ENCODE assay signal across 11 cellular contexts in the genomic region with DNA sequence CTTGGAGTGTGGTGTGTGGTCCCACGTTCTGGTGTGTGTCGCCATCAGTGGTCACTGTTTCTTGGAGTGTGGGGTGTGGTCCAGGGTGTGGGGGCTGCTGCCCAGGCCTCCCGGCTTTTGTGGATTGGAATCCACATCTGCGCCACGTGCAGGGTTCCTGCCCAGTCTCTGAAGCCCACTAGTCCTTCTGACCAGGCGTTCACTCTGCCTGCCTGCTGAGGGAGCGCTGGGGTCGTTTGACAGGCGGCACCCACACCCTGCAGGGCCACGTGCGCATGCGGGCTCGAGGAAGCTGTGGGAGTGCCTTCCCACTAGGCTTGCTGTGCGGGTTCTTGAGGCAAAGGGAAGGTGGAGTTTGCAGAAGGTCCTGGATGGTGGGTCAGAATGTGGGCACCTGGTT. TPM values are rescaled to one million over a fixed set of nuclear protein-coding genes. Genes with fewer than 3 reads are reported as not detected.
DNase-seq lines count a peak whose midpoint lies in the region; ATAC-seq and TF ChIP-seq lines count a peak whose summit lies in the region.
"Had no signal": no experiment of that assay in that cellular context is flagged by ENCODE, and none has a peak within 500 bp of the region (broad histone marks: within the 10 kb centered on the region; RNA-seq: fewer than 3 reads in every experiment).

No MANE protein-coding gene starts in this region.

- H3K4me1 Mint-ChIP-seq in activated T-cell treated with anti-CD3 and anti-CD28 coated beads, Interleukin-2, amount 50 U/mL, for 72 hours (ENCODE audit: low read depth) = peaks cover 71% of the 10 kb centered on the region
- H3K4me1 Mint-ChIP-seq in activated T-cell treated with anti-CD3 and anti-CD28 coated beads, Interleukin-2, amount 50 U/mL, for 4 hours (ENCODE audit: low read depth) = peaks cover 63% of the 10 kb centered on the region

- H3K9me3 Mint-ChIP-seq in activated T-cell treated with anti-CD3 and anti-CD28 coated beads, Interleukin-2, amount 50 U/mL, for 72 hours = no peaks in the 10 kb centered on the region
- no peaks in the 10 kb centered on the region for H3K9me3 Mint-ChIP-seq in activated T-cell treated with anti-CD3 and anti-CD28 coated beads, Interleukin-2, amount 50 U/mL, for 4 hours
- H3K9me3 Mint-ChIP-seq: T-cell had no signal

- no peaks in the 10 kb centered on the region for H3K9me3 ChIP-seq in ascending aorta
- no peaks in the 10 kb centered on the region for H3K9me3 ChIP-seq in mucosa of stomach (ENCODE audit: control insufficient read depth, low read length)
- H3K9me3 ChIP-seq in suprapubic skin = no peaks in the 10 kb centered on the region
- H3K9me3 ChIP-seq in body of pancreas = no peaks in the 10 kb centered on the region

- TF ChIP-seq POLR2A in suprapubic skin (IDR thresholded peaks at IDR 0.05) (no peak), body of pancreas (IDR thresholded peaks at IDR 0.05) (no peak)

- TF ChIP-seq CTCF in ascending aorta (IDR thresholded peaks at IDR 0.05) (no peak), suprapubic skin (IDR thresholded peaks at IDR 0.05) (no peak), body of pancreas (IDR thresholded peaks at IDR 0.05) (no peak)

- peaks cover 4% of the 10 kb centered on the region for H3K27me3 Mint-ChIP-seq in activated T-cell treated with anti-CD3 and anti-CD28 coated beads, Interleukin-2, amount 50 U/mL, for 72 hours (ENCODE audit: low read depth)
- no peaks in the 10 kb centered on the region for H3K27me3 Mint-ChIP-seq in activated T-cell treated with anti-CD3 and anti-CD28 coated beads, Interleukin-2, amount 50 U/mL, for 4 hours (ENCODE audit: low read depth)
- H3K27me3 Mint-ChIP-seq: T-cell had no signal

- H3K9ac ChIP-seq in mucosa of stomach (ENCODE audit: low read length) = peak overlapping the region; percentile 13

- TF ChIP-seq EP300 in suprapubic skin (IDR thresholded peaks at IDR 0.05) = no peak

- H3K4me3 ChIP-seq in ascending aorta (peak overlapping the region in 1 of 2 donors; percentile 35), mucosa of stomach (ENCODE audit: low read length) (no peak overlapping the region), suprapubic skin (no peak overlapping the region), body of pancreas (no peak overlapping the region)

- H3K4me3 Mint-ChIP-seq in activated T-cell treated with anti-CD3 and anti-CD28 coated beads, Interleukin-2, amount 50 U/mL, for 72 hours = peak overlapping the region; percentile 29 to 53
- H3K4me3 Mint-ChIP-seq in activated T-cell treated with anti-CD3 and anti-CD28 coated beads, Interleukin-2, amount 50 U/mL, for 4 hours = no peak overlapping the region

- intact Hi-C loops in ascending aorta (cut with DNase I) = no loop called here
- intact Hi-C loops in body of pancreas (cut with DNase I) = no loop called here

- peaks cover 3 to 4% of the 10 kb centered on the region in 2 donors for H3K36me3 Mint-ChIP-seq in activated T-cell treated with anti-CD3 and anti-CD28 coated beads, Interleukin-2, amount 50 U/mL, for 72 hours (ENCODE audit: insufficient read depth in 2 of 2)
- peaks cover 3% of the 10 kb centered on the region for H3K36me3 Mint-ChIP-seq in activated T-cell treated with anti-CD3 and anti-CD28 coated beads, Interleukin-2, amount 50 U/mL, for 4 hours (ENCODE audit: insufficient read depth)

- H3K27ac ChIP-seq in ascending aorta (peak overlapping the region; percentile 84 to 87), suprapubic skin (peak overlapping the region; percentile 28), body of pancreas (peak overlapping the region in 2 of 4 donors; percentile 35 to 42)

- peak overlapping the region; percentile 95 for H3K27ac Mint-ChIP-seq in activated T-cell treated with anti-CD3 and anti-CD28 coated beads, Interleukin-2, amount 50 U/mL, for 72 hours

- H3K36me3 ChIP-seq in ascending aorta (no peaks in the 10 kb centered on the region), mucosa of stomach (ENCODE audit: control insufficient read depth, insufficient read depth, low read length) (no peaks in the 10 kb centered on the region), suprapubic skin (no peaks in the 10 kb centered on the region), body of pancreas (replicated peaks in 1 of 2; ENCODE audit: insufficient read depth in 1 of 2, low read depth in 2 of 2) (no peaks in the 10 kb centered on the region)

- no CpG with 5 or more reads among the region's 14 CpGs for WGBS in suprapubic skin
- 61 to 87% methylated on average over 3 to 14 of the region's 14 CpGs for WGBS in body of pancreas, 2 donors

- H3K27me3 ChIP-seq in ascending aorta (no peaks in the 10 kb centered on the region), mucosa of stomach (ENCODE audit: control insufficient read depth, insufficient read depth, low read length) (no peaks in the 10 kb centered on the region), suprapubic skin (no peaks in the 10 kb centered on the region), body of pancreas (no peaks in the 10 kb centered on the region)

- H3K4me1 ChIP-seq in ascending aorta (peaks cover 28 to 46% of the 10 kb centered on the region in 2 donors), mucosa of stomach (ENCODE audit: control insufficient read depth, insufficient read depth, low read length) (peaks cover 64% of the 10 kb centered on the region), suprapubic skin (peaks cover 40% of the 10 kb centered on the region), body of pancreas (peaks cover 35% of the 10 kb centered on the region)

- no peak for DNase-seq in activated T-cell treated with anti-CD3 and anti-CD28 coated beads, Interleukin-2, amount 50 U/mL, for 72 hours
- DNase-seq in activated T-cell treated with anti-CD3 and anti-CD28 coated beads, Interleukin-2, amount 50 U/mL, for 4 hours = no peak
- DNase-seq in ascending aorta (ENCODE audit: low spot score in 2 of 2) (no peak), suprapubic skin (ENCODE audit: low spot score in 2 of 2) (no peak), body of pancreas (no peak), DMS 273 treated with DMSO at 0.1 percent for 48 hours (lab: John Stamatoyannopoulos, UW) (no peak)
- DNase-seq: mesendoderm, NCI-H1930 had no signal

- ATAC-seq in activated T-cell treated with anti-CD3 and anti-CD28 coated beads, Interleukin-2, amount 50 U/mL, for 72 hours (replicated peaks in 1 of 2) = peak in 1 of 2 donors; percentile 7
- ATAC-seq in activated T-cell treated with anti-CD3 and anti-CD28 coated beads, Interleukin-2, amount 50 U/mL, for 4 hours = no peak
- no peak for ATAC-seq in HG03045 (IDR thresholded peaks at IDR 0.05; ENCODE audit: unreplicated experiment)
- no peak for ATAC-seq in body of pancreas

RNA-seq across cellular contexts. Expression of a gene that starts 51.4 kb away (rescaled TPM):
- 10 to 100 TPM; 11.0 to 14.9 TPM for total RNA-seq in activated T-cell treated with anti-CD3 and anti-CD28 coated beads, Interleukin-2, amount 50 U/mL, for 72 hours
- total RNA-seq in activated T-cell treated with anti-CD3 and anti-CD28 coated beads, Interleukin-2, amount 50 U/mL, for 4 hours = 1 to 10 TPM; 5.8 to 8.8 (median 6.9) TPM
- total RNA-seq in ascending aorta = 81.2 TPM
- 10 to 100 TPM; 28.1 to 39.1 (median 32.3) TPM for total RNA-seq in suprapubic skin
- 10 to 100 TPM in 1 of 2 donors, 1 to 10 TPM in 1; 9.2 to 14.5 TPM for total RNA-seq in body of pancreas
